ENCODE assay signal across 10 cellular contexts in genomic region chr1:171219751-171220385, GRCh38. TPM values are rescaled to one million over a fixed set of nuclear protein-coding genes. Genes with fewer than 3 reads are reported as not detected.
DNase-seq lines count a peak whose midpoint lies in the region; ATAC-seq, FAIRE-seq and TF ChIP-seq lines count a peak whose summit lies in the region.
"Had no signal": no experiment of that assay in that cellular context is flagged by ENCODE, and none has a peak within 500 bp of the region (broad histone marks: within the 10 kb centered on the region; RNA-seq: fewer than 3 reads in every experiment).

No MANE protein-coding gene starts in this region.

- DNase-seq in HFFc6 (peak; percentile 82), MCF 10A (ENCODE audit: unreplicated experiment) (peak; percentile 40), stromal cell of bone marrow (ENCODE audit: low read depth) (peak; percentile 54), frontal cortex (ENCODE audit: low spot score in 2 of 2) (no peak), NCI-H2196 (lab: John Stamatoyannopoulos, UW; ENCODE audit: unreplicated experiment) (no peak)
- DNase-seq: activated effector memory CD4-positive, alpha-beta T cell treated with Interleukin-2 at 50 U/mL for 16 hours; NCI-H1436 had no signal

- no peak for FAIRE-seq in frontal cortex (lab: Jason Lieb, UNC)

- ATAC-seq in HG03565 (IDR thresholded peaks at IDR 0.05; ENCODE audit: unreplicated experiment) (no peak), GM21381 (IDR thresholded peaks at IDR 0.05; ENCODE audit: unreplicated experiment) (no peak)

- peaks cover 14% of the 10 kb centered on the region for H3K36me3 Mint-ChIP-seq in HFFc6 (ENCODE audit: low read depth)
- no peaks in the 10 kb centered on the region for H3K36me3 Mint-ChIP-seq in MCF 10A (ENCODE audit: insufficient read depth, unreplicated experiment)

- H3K36me3 ChIP-seq in iPS-20b (ENCODE audit: insufficient read depth, low read depth, low read length), result no peaks in the 10 kb centered on the region

- H3K27me3 Mint-ChIP-seq in HFFc6 (ENCODE audit: insufficient read depth) (no peaks in the 10 kb centered on the region), MCF 10A (ENCODE audit: insufficient read depth, unreplicated experiment) (no peaks in the 10 kb centered on the region)

- peaks cover 9% of the 10 kb centered on the region for H3K9me3 Mint-ChIP-seq in HFFc6
- H3K9me3 Mint-ChIP-seq in MCF 10A (ENCODE audit: unreplicated experiment), result no peaks in the 10 kb centered on the region

- H3K27ac ChIP-seq in iPS-20b (ENCODE audit: low read length), result peak overlapping the region; percentile 96

- POLR2A ChIA-PET in MCF 10A (lab: Yijun Ruan, JAX), result interaction anchor here (0.6 to 0.7 kb wide), 2 partner anchors 21 to 265 kb away, joined by 3 read pairs; no protein-coding TSS in a partner anchor

- TF ChIP-seq CTCF in HFFc6 (IDR thresholded peaks at IDR 0.05), result no peak
- TF ChIP-seq CTCF in MCF 10A (IDR thresholded peaks at IDR 0.05; ENCODE audit: unreplicated experiment), result no peak

- peaks cover 62% of the 10 kb centered on the region for H3K4me1 Mint-ChIP-seq in HFFc6 (ENCODE audit: low read depth)
- H3K4me1 Mint-ChIP-seq in MCF 10A (ENCODE audit: insufficient read depth, unreplicated experiment), result peaks cover 61% of the 10 kb centered on the region

- peaks cover 8% of the 10 kb centered on the region; the same call in 1 of the 2 replicates for H3K9me3 ChIP-seq in iPS-20b (ENCODE audit: insufficient read depth, low read depth, low read length)

- H3K4me1 ChIP-seq in iPS-20b (ENCODE audit: insufficient read depth, low read length), result peaks cover 33% of the 10 kb centered on the region

- H3K27ac Mint-ChIP-seq in HFFc6, result peak overlapping the region; percentile 85
- peak overlapping the region; percentile 98 for H3K27ac Mint-ChIP-seq in MCF 10A (ENCODE audit: low read depth, unreplicated experiment)

- H3K4me3 Mint-ChIP-seq in HFFc6 (peak overlapping the region; percentile 72), MCF 10A (ENCODE audit: unreplicated experiment) (peak overlapping the region; percentile 7)

- CTCF ChIA-PET in MCF 10A (lab: Yijun Ruan, JAX), result interaction anchor here (0.6 to 4.2 kb wide), 5 partner anchors 94 to 375 kb away, joined by 3 to 24 read pairs (median 4); partner anchors contain the start of gene FMO4

- no peaks in the 10 kb centered on the region for H3K27me3 ChIP-seq in iPS-20b (ENCODE audit: insufficient read depth, low read length)

- H3K4me3 ChIP-seq in iPS-20b (ENCODE audit: low read length), result peak overlapping the region; percentile 49

- intact Hi-C loops in MCF 10A (cut with micrococcal nuclease), result no loop called here

- BruUV-seq in MCF 10A (replicated peaks; lab: Mats Ljungman, UMichigan), result no TSS peak

- peak overlapping the region; percentile 78 for H3K9ac ChIP-seq in iPS-20b (ENCODE audit: low read depth, low read length)

RNA-seq across cellular contexts. Expression of gene FMO1, which starts 28.4 kb away (rescaled TPM):
- not detected for total RNA-seq in HFFc6 (2021; fragmentation: NEBNext Ultra II Directional; extraction: Animal tissue kit (Norgen Biotek cat#: 25700))
- not detected in 2 replicates for total RNA-seq in MCF 10A (2022)
- total RNA-seq in frontal cortex, result 3.7 TPM

RNA-seq across cellular contexts. Expression of gene FMO2, which starts 34.8 kb away (rescaled TPM):
- total RNA-seq in HFFc6 (2021; fragmentation: NEBNext Ultra II Directional; extraction: Animal tissue kit (Norgen Biotek cat#: 25700)), result not detected
- not detected in 2 replicates for total RNA-seq in MCF 10A (2022)
- 0.41 TPM for total RNA-seq in frontal cortex

Comparison
In these comparisons a context has a peak if more than half of its experiments do, and no peak if none do; other contexts are left out.
1. DNase-seq: peak in HFFc6 (single experiment), MCF 10A (single experiment) and stromal cell of bone marrow (single experiment); none in frontal cortex (0 of 2) and NCI-H2196 (single experiment).